Comparison of ENCODE assay signal across 13 cellular contexts in genomic region chrX:101191217-101191750, GRCh38. TPM values are rescaled to one million over a fixed set of nuclear protein-coding genes. Genes with fewer than 3 reads are reported as not detected.
DNase-seq lines count a peak whose midpoint lies in the region; ATAC-seq, FAIRE-seq and TF ChIP-seq lines count a peak whose summit lies in the region.
"Had no signal": no experiment of that assay in that cellular context is flagged by ENCODE, and none has a peak within 500 bp of the region (broad histone marks: within the 10 kb centered on the region; RNA-seq: fewer than 3 reads in every experiment).

No MANE protein-coding gene starts in this region.

- H2AK5ac ChIP-seq in H1 (ENCODE audit: low read depth, low read length): no peak overlapping the region

- TF ChIP-seq EP300 in H1 (IDR thresholded peaks at IDR 0.05; ENCODE audit: borderline replicate concordance in 1 of 2, low read depth in 2 of 2, low read length in 2 of 2) (no peak), stomach (IDR thresholded peaks at IDR 0.05) (no peak)

- intact Hi-C loops in stomach (cut with DNase I; ENCODE audit: low total_unique reads): no loop called here

- no peak overlapping the region for H2BK5ac ChIP-seq in H1 (ENCODE audit: low read depth, low read length)

- no peaks in the 10 kb centered on the region for H3K23me2 ChIP-seq in H1 (ENCODE audit: low read depth, low read length)

- WGBS in H1 (ENCODE audit: extremely low coverage in 1 of 2, insufficient coverage in 1 of 2, insufficient read length in 1 of 2, insufficient replicate concordance in 2 of 2, low coverage in 1 of 2, low lambda C conversion rate in 2 of 2, missing lambda C conversion rate in 1 of 2), 2 experiments: 30% methylated on average over 12 of the region's 50 CpGs; no CpG with 5 or more reads in 1 of the 2 experiments
- WGBS in stomach, 5 donors: 15 to 46% (median 24%) methylated on average over 2 to 50 of the region's 50 CpGs
- WGBS in small intestine, 3 donors: 20 to 61% (median 49%) methylated on average over 25 to 50 of the region's 50 CpGs

- H2BK120ac ChIP-seq in H1 (replicated peaks; ENCODE audit: low read depth, low read length): no peak overlapping the region

- H2AFZ ChIP-seq in H1 (ENCODE audit: low read length) (peak overlapping the region; percentile 94), keratinocyte (ENCODE audit: control insufficient read depth, low read length) (peak overlapping the region; percentile 39), MM.1S (ENCODE audit: low read length) (no peak overlapping the region)

- H3K79me2 ChIP-seq in H1 (ENCODE audit: control insufficient read depth in 1 of 2, insufficient read depth in 2 of 2, low read length in 2 of 2) (no peaks in the 10 kb centered on the region), keratinocyte (ENCODE audit: control insufficient read depth, insufficient read depth, low read length) (no peaks in the 10 kb centered on the region), MM.1S (ENCODE audit: low read length) (no peaks in the 10 kb centered on the region)

- H3K79me1 ChIP-seq in H1 (ENCODE audit: low read depth, low read length): no peaks in the 10 kb centered on the region

- TF ChIP-seq CTCF in H1 (IDR thresholded peaks at IDR 0.05; ENCODE audit: control extremely low read depth in 1 of 3, insufficient read depth in 1 of 3, low read depth in 1 of 3, low read length in 3 of 3) (no peak), keratinocyte (optimal IDR thresholded peaks at IDR 0.05 in 1 of 3, IDR thresholded peaks at IDR 0.05 in 1 of 3, conservative IDR thresholded peaks at IDR 0.05 in 1 of 3; ENCODE audit: extremely low read depth in 1 of 3, insufficient read depth in 2 of 3, low read length in 3 of 3) (no peak), stomach (IDR thresholded peaks at IDR 0.05) (no peak), MM.1S (IDR thresholded peaks at IDR 0.05; ENCODE audit: low read length) (no peak)

- dilution Hi-C loops in keratinocyte (cut with MboI; ENCODE audit: extremely low pct_ligation_motif_present, low sequenced_read_pairs): no loop called here

- H3K36me3 ChIP-seq in HUES6 (ENCODE audit: control insufficient read depth, insufficient read depth, low read length) (no peaks in the 10 kb centered on the region), H1 (ENCODE audit: control insufficient read depth in 2 of 4, insufficient read depth in 4 of 4, low read length in 3 of 4) (no peaks in the 10 kb centered on the region; a peak in 1 of 8 replicates), keratinocyte (ENCODE audit: control insufficient read depth in 2 of 2, extremely low read depth in 1 of 2, insufficient read depth in 2 of 2, low read length in 2 of 2) (no peaks in the 10 kb centered on the region), stomach (no peaks in the 10 kb centered on the region), MM.1S (replicated peaks; ENCODE audit: insufficient read depth, low read length) (no peaks in the 10 kb centered on the region), small intestine (ENCODE audit: control insufficient read depth in 2 of 2, insufficient read depth in 2 of 2, low read length in 2 of 2) (no peaks in the 10 kb centered on the region)
- H3K36me3 ChIP-seq: tibial nerve had no signal

- peak overlapping the region; percentile 12 for H3K9ac ChIP-seq in HUES6 (ENCODE audit: low read length)
- peak overlapping the region in 1 of 4 experiments; percentile 35; a peak in 1 of 7 replicates for H3K9ac ChIP-seq in H1 (replicated peaks in 1 of 4; ENCODE audit: extremely low read depth in 1 of 4, low read depth in 3 of 4, low read length in 3 of 4)
- no peak overlapping the region for H3K9ac ChIP-seq in keratinocyte (ENCODE audit: control insufficient read depth, extremely low read depth, insufficient read depth, low read length)
- H3K9ac ChIP-seq in MM.1S (ENCODE audit: low read length): no peak overlapping the region

- H3K27me3 ChIP-seq in HUES6 (ENCODE audit: control insufficient read depth, insufficient read depth, low read length): peaks cover 12% of the 10 kb centered on the region; the same call in 1 of the 2 replicates
- H3K27me3 ChIP-seq in H1 (replicated peaks in 1 of 4; ENCODE audit: control insufficient read depth in 3 of 4, extremely low read depth in 1 of 4, insufficient read depth in 3 of 4, low read length in 3 of 4): peaks cover 0 to 4% (median 0%) of the 10 kb centered on the region in 4 experiments; a peak in 3 of 7 replicates
- no peaks in the 10 kb centered on the region for H3K27me3 ChIP-seq in keratinocyte (ENCODE audit: control insufficient read depth, extremely low read depth, insufficient read depth, low read length)
- peaks cover 0 to 10% (median 0%) of the 10 kb centered on the region in 3 donors for H3K27me3 ChIP-seq in stomach
- H3K27me3 ChIP-seq in MM.1S (replicated peaks; ENCODE audit: insufficient read depth, low read length): no peaks in the 10 kb centered on the region
- no peaks in the 10 kb centered on the region for H3K27me3 ChIP-seq in small intestine (ENCODE audit: control insufficient read depth in 2 of 2, insufficient read depth in 2 of 2, low read length in 2 of 2)

- FAIRE-seq in H1 (lab: Jason Lieb, UNC) (no peak), keratinocyte (lab: Jason Lieb, UNC) (no peak), small intestine (lab: Jason Lieb, UNC) (no peak)

- no peaks in the 10 kb centered on the region for H4K20me1 ChIP-seq in H1 (replicated peaks in 1 of 2; ENCODE audit: control insufficient read depth in 1 of 2, insufficient read depth in 2 of 2, low read length in 2 of 2)
- no peaks in the 10 kb centered on the region for H4K20me1 ChIP-seq in keratinocyte (ENCODE audit: control insufficient read depth, extremely low read depth, insufficient read depth, low read length)
- no peaks in the 10 kb centered on the region for H4K20me1 ChIP-seq in MM.1S (ENCODE audit: insufficient read depth, low read length)

- no peaks in the 10 kb centered on the region for H3K9me1 ChIP-seq in keratinocyte (ENCODE audit: control insufficient read depth, extremely low read depth, insufficient read depth, low read length)

- H3K4me2 ChIP-seq in H1 (ENCODE audit: insufficient read depth in 1 of 2, low read depth in 2 of 2, low read length in 2 of 2) (peak overlapping the region; percentile 69), keratinocyte (ENCODE audit: control insufficient read depth, extremely low read depth, insufficient read depth, low read depth, low read length) (peak overlapping the region; percentile 48), MM.1S (ENCODE audit: low read depth, low read length) (no peak overlapping the region)

- no peak overlapping the region for H2BK15ac ChIP-seq in H1 (ENCODE audit: low read length)

- no peak overlapping the region for H2BK20ac ChIP-seq in H1 (ENCODE audit: low read length)

- H3K9me2 ChIP-seq in MM.1S (replicated peaks; ENCODE audit: insufficient read depth, low read length): no peaks in the 10 kb centered on the region

- H4K5ac ChIP-seq in H1 (ENCODE audit: insufficient read length, low read depth, low read length): no peak overlapping the region

- H3K56ac ChIP-seq in H1 (replicated peaks; ENCODE audit: insufficient read length, low read depth, low read length): no peak overlapping the region

- H3K4me1 ChIP-seq in HUES6 (ENCODE audit: control insufficient read depth, insufficient read depth, low read length) (no peaks in the 10 kb centered on the region), H1 (replicated peaks in 1 of 4; ENCODE audit: control insufficient read depth in 3 of 4, insufficient read depth in 4 of 4, low read length in 3 of 4) (no peaks in the 10 kb centered on the region), keratinocyte (ENCODE audit: control insufficient read depth, extremely low read depth, insufficient read depth, low read length) (no peaks in the 10 kb centered on the region), stomach (no peaks in the 10 kb centered on the region), MM.1S (ENCODE audit: low read length) (no peaks in the 10 kb centered on the region), small intestine (ENCODE audit: control insufficient read depth in 2 of 2, insufficient read depth in 1 of 2, low read depth in 1 of 2, low read length in 1 of 2) (no peaks in the 10 kb centered on the region)
- H3K4me1 ChIP-seq: tibial nerve had no signal

- no peak overlapping the region for H3K23ac ChIP-seq in H1 (ENCODE audit: insufficient read length)

- DNase-seq in H1 (ENCODE audit: low read depth in 1 of 2, low spot score in 2 of 2) (peak; percentile 15 to 64), keratinocyte (ENCODE audit: low read depth, low spot score) (no peak), stomach (peak; percentile 31), NCI-H1092 (lab: John Stamatoyannopoulos, UW) (no peak), MM.1S (no peak), small intestine (no peak)
- DNase-seq: activated CD8-positive, alpha-beta memory T cell treated with anti-CD3 and anti-CD28 coated beads, Interleukin-2, amount 50 U/mL, for 4 hours; left colon; NCI-H2171 had no signal

- peak overlapping the region; percentile 19; the same call in 1 of the 2 replicates for H3K18ac ChIP-seq in H1 (ENCODE audit: extremely low read depth, low read length)

- no peak overlapping the region for H4K8ac ChIP-seq in H1 (ENCODE audit: extremely low read depth, insufficient read depth, low read length)

- no peak for TF ChIP-seq RAD21 in H1 (IDR thresholded peaks at IDR 0.05 in 1 of 2, conservative IDR thresholded peaks at IDR 0.05 in 1 of 2; ENCODE audit: low read depth in 2 of 2, low read length in 2 of 2)

- CTCF ChIA-PET in H1 (lab: Charles Lee; ENCODE audit: partially characterized antibody): interaction anchor here (1.5 kb wide), 1 partner anchor 14 kb away, joined by 5 read pairs; no protein-coding TSS in a partner anchor

- no peaks in the 10 kb centered on the region for H3F3A ChIP-seq in MM.1S (ENCODE audit: insufficient read depth, low read length)

- no peak for ATAC-seq in GM21381 (IDR thresholded peaks at IDR 0.05; ENCODE audit: unreplicated experiment)
- ATAC-seq: left colon had no signal

- H3K4me3 ChIP-seq in HUES6 (ENCODE audit: low read depth, low read length): peak overlapping the region; percentile 47
- peak overlapping the region; percentile 21 to 55 (median 36) for H3K4me3 ChIP-seq in H1 (ENCODE audit: extremely low read depth in 1 of 4, insufficient read depth in 2 of 4, low read depth in 3 of 4, low read length in 4 of 4)
- H3K4me3 ChIP-seq in keratinocyte (ENCODE audit: control insufficient read depth in 2 of 3, extremely low read depth in 1 of 3, insufficient read depth in 2 of 3, low read depth in 1 of 3, low read length in 3 of 3): peak overlapping the region in 1 of 3 experiments; percentile 38
- peak overlapping the region; percentile 9 to 35 (median 32) for H3K4me3 ChIP-seq in stomach
- H3K4me3 ChIP-seq in MM.1S (ENCODE audit: low read length): no peak overlapping the region
- H3K4me3 ChIP-seq in small intestine (ENCODE audit: low read depth in 1 of 2, low read length in 2 of 2): no peak overlapping the region
- H3K4me3 ChIP-seq: SK-N-MC had no signal

- H4K91ac ChIP-seq in H1 (replicated peaks; ENCODE audit: insufficient read length, low read length): no peak overlapping the region

- H2BK12ac ChIP-seq in H1 (ENCODE audit: low read depth, low read length): no peak overlapping the region

- no peak for TF ChIP-seq POLR2A in H1 (IDR thresholded peaks at IDR 0.05; ENCODE audit: control extremely low read depth in 1 of 2, low read depth in 2 of 2, low read length in 2 of 2)
- no peak for TF ChIP-seq POLR2A in stomach (IDR thresholded peaks at IDR 0.05)

- H3K9me3 ChIP-seq in HUES6 (ENCODE audit: control insufficient read depth, insufficient read depth, low read depth, low read length) (peaks cover 18% of the 10 kb centered on the region), H1 (ENCODE audit: insufficient read depth in 2 of 2, low read depth in 1 of 2, low read length in 1 of 2) (peaks cover 0 to 6% of the 10 kb centered on the region in 2 experiments; a peak in 1 of 4 replicates), keratinocyte (ENCODE audit: control insufficient read depth, low read depth, low read length) (no peaks in the 10 kb centered on the region), stomach (peaks cover 0 to 15% (median 7%) of the 10 kb centered on the region in 4 donors), MM.1S (replicated peaks; ENCODE audit: insufficient read depth, low read length) (no peaks in the 10 kb centered on the region), small intestine (ENCODE audit: control insufficient read depth, low read depth) (no peaks in the 10 kb centered on the region)
- H3K9me3 ChIP-seq: tibial nerve had no signal

- POLR2A ChIA-PET in H1 (lab: Charles Lee; ENCODE audit: partially characterized antibody): interaction anchor here (1.3 kb wide), 1 partner anchor 22 kb away, joined by 5 read pairs; no protein-coding TSS in a partner anchor

- H3K4ac ChIP-seq in H1 (replicated peaks; ENCODE audit: insufficient read length, low read depth, low read length): no peak overlapping the region

- no peak overlapping the region for H3K14ac ChIP-seq in H1 (ENCODE audit: insufficient read length)

- H3K27ac ChIP-seq in HUES6 (ENCODE audit: low read depth, low read length) (no peak overlapping the region), H1 (ENCODE audit: low read depth, low read length) (no peak overlapping the region), keratinocyte (ENCODE audit: control insufficient read depth, insufficient read depth, low read length) (no peak overlapping the region), stomach (no peak overlapping the region), MM.1S (ENCODE audit: low read length) (no peak overlapping the region), small intestine (ENCODE audit: low read depth in 1 of 2, low read length in 1 of 2) (no peak overlapping the region)
- H3K27ac ChIP-seq: SK-N-MC, tibial nerve had no signal

RNA-seq across cellular contexts. Expression of gene DRP2, which starts 28.3 kb away (rescaled TPM):
- 0.20 and 0.25 TPM in 2 replicates for total RNA-seq in H1 (2021; fragmentation: NEBNext Ultra II Directional; extraction: Animal tissue kit (Norgen Biotek cat#: 25700))
- polyA plus RNA-seq in H1 (2011; rRNA removed) (0.18 and 0.24 TPM in 2 replicates), keratinocyte (0.02 to 0.08 TPM (median 0.05 TPM) in 3 replicates), stomach (under 1 TPM in 2 of 3 donors, not detected in 1; 0.08 to 0.12 TPM), small intestine (under 1 TPM in 1 of 3 donors, not detected in 2; 0.21 TPM)
- 0.22 TPM for polyA plus RNA-seq in H1 (2011; cell fraction: cytosol; rRNA removed)
- 0.88 TPM for polyA plus RNA-seq in H1 (2011; cell fraction: nucleus; rRNA removed)
- 0.27 to 0.40 TPM (median 0.35 TPM) in 4 replicates for polyA plus RNA-seq in H1 (2012, experiment 1 of 2)
- polyA plus RNA-seq in H1 (2012, experiment 2 of 2): not detected
- polyA plus RNA-seq in H1 (2013, experiment 1 of 2): 0.16 TPM
- 0.17 TPM for polyA plus RNA-seq in H1 (2013, experiment 2 of 2)
- 0.56 and 0.63 TPM in 2 replicates for polyA minus RNA-seq in H1 (2011; rRNA and poly(A)+ RNA removed)
- 0.22 TPM for polyA minus RNA-seq in H1 (2011; cell fraction: cytosol; rRNA and poly(A)+ RNA removed)
- polyA minus RNA-seq in H1 (2011; cell fraction: nucleus; rRNA and poly(A)+ RNA removed): 0.80 TPM
- polyA plus RNA-seq in keratinocyte (2011; ENCODE audit: low read depth): not detected
- polyA plus RNA-seq in keratinocyte (2011; cell fraction: cytosol; rRNA removed): 0.01 TPM in 2 replicates
- polyA plus RNA-seq in keratinocyte (2011; cell fraction: nucleus; rRNA removed): 0.16 and 0.33 TPM in 2 replicates
- 0.02 TPM in 1 of 2 replicates, not detected in the other for polyA plus RNA-seq in keratinocyte (2012; ENCODE audit: low replicate concordance)
- polyA minus RNA-seq in keratinocyte: 0.13 to 0.19 TPM in 2 of 3 replicates, not detected in the other
- polyA minus RNA-seq in keratinocyte (2011; cell fraction: cytosol; rRNA and poly(A)+ RNA removed): not detected
- polyA minus RNA-seq in keratinocyte (2011; cell fraction: nucleus; rRNA and poly(A)+ RNA removed): 0.11 and 0.23 TPM in 2 replicates
- 1 to 10 TPM in 2 of 5 donors, not detected in 3; 1.1 to 1.2 TPM for total RNA-seq in stomach

Comparison
In these comparisons a context has a peak if more than half of its experiments do, and no peak if none do; other contexts are left out.
1. H3K4me3 ChIP-seq: peak in HUES6 (single experiment), H1 (4 of 4) and stomach (4 of 4); none in MM.1S (single experiment) and small intestine (0 of 2).
2. DNase-seq: peak in H1 (2 of 2) and stomach (single experiment); none in keratinocyte (single experiment), NCI-H1092 (single experiment), MM.1S (single experiment) and small intestine (single experiment).